8 cellular contexts compared by ENCODE assay signal in genomic region chr15:89893027-89893426, GRCh38. TPM values are rescaled to one million over a fixed set of nuclear protein-coding genes. Genes with fewer than 3 reads are reported as not detected.
A peak's percentile ranks its signal among the peaks of the same experiment; 100 is the strongest.
DNase-seq lines count a peak whose midpoint lies in the region; ATAC-seq and TF ChIP-seq lines count a peak whose summit lies in the region.

No MANE protein-coding gene starts in this region.

- H3K27ac Mint-ChIP-seq in natural killer cell treated with Interleukin-12 subunit alpha and Interleukin-12 subunit beta and Interleukin-15 and Interleukin-18, amount 100 ng/mL, for 72 hours = peak overlapping the region; percentile 98

- H3K27me3 Mint-ChIP-seq in natural killer cell treated with Interleukin-12 subunit alpha and Interleukin-12 subunit beta and Interleukin-15 and Interleukin-18, amount 100 ng/mL, for 72 hours = no peaks in the 10 kb centered on the region

- H3K27me3 ChIP-seq in MG63 = no peaks in the 10 kb centered on the region
- H3K27me3 ChIP-seq in dorsolateral prefrontal cortex = no peaks in the 10 kb centered on the region

- peaks cover 6% of the 10 kb centered on the region for H3K36me3 Mint-ChIP-seq in natural killer cell treated with Interleukin-12 subunit alpha and Interleukin-12 subunit beta and Interleukin-15 and Interleukin-18, amount 100 ng/mL, for 72 hours

- no peaks in the 10 kb centered on the region for H3K9me3 Mint-ChIP-seq in natural killer cell treated with Interleukin-12 subunit alpha and Interleukin-12 subunit beta and Interleukin-15 and Interleukin-18, amount 100 ng/mL, for 72 hours

- peak overlapping the region in 45 of 59 donors; percentile 31 to 99 (median 95) for H3K27ac ChIP-seq in dorsolateral prefrontal cortex

- H3K9me3 ChIP-seq in MG63 = no peaks in the 10 kb centered on the region

- DNase-seq in CD1c-positive myeloid dendritic cell (ENCODE audit: extremely low spot score) (peak; percentile 45), MG63 (no peak), dorsolateral prefrontal cortex (no peak), COLO829 (ENCODE audit: low spot score) (no peak)
- no peak for DNase-seq in natural killer cell treated with Interleukin-12 subunit alpha and Interleukin-12 subunit beta and Interleukin-15 and Interleukin-18, amount 100 ng/mL, for 72 hours (ENCODE audit: low spot score)
- DNase-seq in activated CD4-positive, CD25-positive, alpha-beta regulatory T cell (lab: John Stamatoyannopoulos, UW) = no peak

- no peak for TF ChIP-seq CTCF in dorsolateral prefrontal cortex (IDR thresholded peaks at IDR 0.05 in 54 of 56, conservative IDR thresholded peaks at IDR 0.05 in 2 of 56; ENCODE audit: low read depth in 1 of 56, partially characterized antibody in 56 of 56)

- peak overlapping the region; percentile 100 for H3K4me3 Mint-ChIP-seq in natural killer cell treated with Interleukin-12 subunit alpha and Interleukin-12 subunit beta and Interleukin-15 and Interleukin-18, amount 100 ng/mL, for 72 hours

- no peak for ATAC-seq in natural killer cell treated with Interleukin-12 subunit alpha and Interleukin-12 subunit beta and Interleukin-15 and Interleukin-18, amount 100 ng/mL, for 72 hours
- ATAC-seq in HG02884 (IDR thresholded peaks at IDR 0.05; ENCODE audit: unreplicated experiment) (no peak), GM21360 (IDR thresholded peaks at IDR 0.05; ENCODE audit: unreplicated experiment) (no peak)

- peak overlapping the region; percentile 79 for H3K4me3 ChIP-seq in MG63
- peak overlapping the region; percentile 58 to 100 (median 90) for H3K4me3 ChIP-seq in dorsolateral prefrontal cortex

- H3K4me1 Mint-ChIP-seq in natural killer cell treated with Interleukin-12 subunit alpha and Interleukin-12 subunit beta and Interleukin-15 and Interleukin-18, amount 100 ng/mL, for 72 hours (ENCODE audit: low read depth in 2 of 2) = peaks cover 17 to 39% of the 10 kb centered on the region in 2 donors

- H3K36me3 ChIP-seq in MG63 = peaks cover 9% of the 10 kb centered on the region

- intact Hi-C loops in dorsolateral prefrontal cortex (cut with DNase I) = loop anchor here (5.0 to 10.0 kb wide), 7 partner anchors 109 to 332 kb away; partner anchors contain the start of genes IDH2 (in 2 of the 2), MESP1 (in 2 of the 2) and ZNF710 (in 2 of the 2)

RNA-seq across cellular contexts. Expression of gene AP3S2, which starts 0.8 kb away (rescaled TPM):
- 74.8 and 185 TPM in 2 replicates for total RNA-seq in MG63 (2014; rRNA removed; shearing (Covaris generic); ENCODE audit: low replicate concordance)
- total RNA-seq in dorsolateral prefrontal cortex = 10 to 100 TPM; 31.3 to 69.8 (median 52.2) TPM
- 10 to 100 TPM; 29.0 to 34.4 TPM for total RNA-seq in natural killer cell treated with Interleukin-12 subunit alpha and Interleukin-12 subunit beta and Interleukin-15 and Interleukin-18, amount 100 ng/mL, for 72 hours

RNA-seq across cellular contexts. Expression of gene ARPIN, which starts 19.7 kb away (rescaled TPM):
- 4.0 and 6.4 TPM in 2 replicates for total RNA-seq in MG63 (2014; rRNA removed; shearing (Covaris generic); ENCODE audit: low replicate concordance)
- 10 to 100 TPM; 12.0 to 24.8 (median 18.6) TPM for total RNA-seq in dorsolateral prefrontal cortex
- not detected for total RNA-seq in natural killer cell treated with Interleukin-12 subunit alpha and Interleukin-12 subunit beta and Interleukin-15 and Interleukin-18, amount 100 ng/mL, for 72 hours
